In genomic region chrX:38717871-38718270, GRCh38 we compare ENCODE assay signal across 8 cellular contexts.
DNase-seq lines count a peak whose midpoint lies in the region; ATAC-seq, FAIRE-seq and TF ChIP-seq lines count a peak whose summit lies in the region.

No MANE protein-coding gene starts in this region.

- intact Hi-C loops in left lung (cut with DNase I), result no loop called here

- TF ChIP-seq CTCF in D721Med (IDR thresholded peaks at IDR 0.05; ENCODE audit: insufficient read depth, missing control alignments) (peak; percentile 51), HFF-Myc (IDR thresholded peaks at IDR 0.05; ENCODE audit: low read depth, low read length, missing control alignments) (peak; percentile 60), VCaP (conservative IDR thresholded peaks at IDR 0.05) (peak; percentile 73), left lung (IDR thresholded peaks at IDR 0.05) (peak; percentile 32 to 42)

- no peak overlapping the region for H3K4me3 ChIP-seq in HFF-Myc (replicated peaks; ENCODE audit: low read depth, low read length)
- no peak overlapping the region for H3K4me3 ChIP-seq in left lung
- H3K4me3 ChIP-seq in effector memory CD4-positive, alpha-beta T cell (ENCODE audit: insufficient read depth, low read depth, low read length, poor library complexity, severe bottlenecking), result no peak overlapping the region

- peak; percentile 68 for FAIRE-seq in D721Med (lab: Jason Lieb, UNC)

- no peaks in the 10 kb centered on the region for H3K9me3 ChIP-seq in left lung
- no peaks in the 10 kb centered on the region for H3K9me3 ChIP-seq in effector memory CD4-positive, alpha-beta T cell (ENCODE audit: control insufficient read depth, low read length)

- no peaks in the 10 kb centered on the region for H3K27me3 ChIP-seq in left lung
- H3K27me3 ChIP-seq in effector memory CD4-positive, alpha-beta T cell (replicated peaks; ENCODE audit: control insufficient read depth, insufficient read depth, low read length, poor library complexity, severe bottlenecking), result no peaks in the 10 kb centered on the region

- peak; percentile 41 for ATAC-seq in left lung
- ATAC-seq in GM19023 (IDR thresholded peaks at IDR 0.05; ENCODE audit: unreplicated experiment), result no peak

- DNase-seq in D721Med (ENCODE audit: insufficient read length, low spot score) (no peak), HFF-Myc (ENCODE audit: extremely low read depth, low read depth) (peak; percentile 2), left lung (no peak), DMS114 treated with DMSO at 0.1 percent for 48 hours (lab: John Stamatoyannopoulos, UW; ENCODE audit: unreplicated experiment) (no peak), NCI-H2029 treated with DMSO at 0.1 percent for 48 hours (lab: John Stamatoyannopoulos, UW) (no peak)
- DNase-seq in effector memory CD4-positive, alpha-beta T cell, result no peak

- H3K27ac ChIP-seq in VCaP, result no peak overlapping the region
- no peak overlapping the region for H3K27ac ChIP-seq in left lung
- no peak overlapping the region for H3K27ac ChIP-seq in effector memory CD4-positive, alpha-beta T cell (ENCODE audit: insufficient read depth, low read length, poor library complexity, severe bottlenecking)

- H3K36me3 ChIP-seq in left lung, result no peaks in the 10 kb centered on the region
- H3K36me3 ChIP-seq in effector memory CD4-positive, alpha-beta T cell (ENCODE audit: control insufficient read depth, insufficient read depth, low read length), result no peaks in the 10 kb centered on the region

- no peaks in the 10 kb centered on the region for H3K4me1 ChIP-seq in left lung
- no peaks in the 10 kb centered on the region for H3K4me1 ChIP-seq in effector memory CD4-positive, alpha-beta T cell (ENCODE audit: control insufficient read depth, insufficient read depth, low read length, poor library complexity, severe bottlenecking)
